In the genomic region with DNA sequence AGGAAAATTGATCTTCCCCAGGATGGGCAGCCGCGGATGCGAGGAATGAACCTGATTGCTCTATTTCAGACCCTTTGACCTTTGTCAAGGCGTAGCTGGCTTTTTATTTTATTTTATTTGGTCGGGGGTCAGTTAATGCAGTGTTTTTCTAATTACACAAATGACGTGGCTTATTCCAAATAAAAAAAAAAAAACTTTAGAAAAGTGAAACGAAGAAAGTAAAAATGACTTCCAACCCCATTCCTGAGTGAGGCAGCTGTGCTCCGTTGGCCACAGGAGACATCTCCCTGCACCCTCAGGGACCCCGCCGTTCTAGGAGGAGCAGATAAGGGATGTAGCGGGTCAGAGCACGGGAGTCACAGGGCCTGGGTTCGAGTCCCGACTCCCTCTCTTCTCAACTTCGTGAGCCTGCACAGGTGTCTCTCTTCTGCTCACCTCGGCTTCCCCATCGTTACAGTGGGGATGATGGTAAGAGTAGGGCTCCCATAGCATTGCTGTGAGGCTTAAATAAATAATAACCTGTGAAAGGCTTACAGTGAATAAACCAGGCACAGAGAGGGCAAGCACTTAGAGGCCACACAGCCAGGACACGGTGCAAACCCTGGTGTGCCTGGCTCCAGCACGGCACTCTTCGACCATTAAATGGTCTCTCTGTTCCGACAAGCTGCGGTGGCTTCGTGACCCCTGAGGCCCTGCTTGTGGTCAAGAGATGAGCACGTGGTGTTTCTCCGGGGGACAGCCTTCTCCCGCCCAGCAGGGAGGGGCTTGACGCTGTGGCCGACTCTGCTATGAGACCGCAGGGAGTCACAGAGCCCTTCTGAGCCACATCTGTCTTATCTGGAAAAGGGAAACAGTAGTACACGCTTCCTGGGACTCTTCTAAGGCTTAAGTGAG, we compare ENCODE assay signal across 1 cellular context.
TF ChIP-seq lines count a peak whose summit lies in the region.

No MANE protein-coding gene starts in this region.

TF ChIP-seq in HepG2, 621 proteins besides CTCF, POLR2A, EP300 and RAD21 (continues in another document):
- TF ChIP-seq CBFB (CRISPR knock-in tag; IDR thresholded peaks at IDR 0.05) (no peak), GATA4 (IDR thresholded peaks at IDR 0.05; ENCODE audit: borderline replicate concordance, low read depth) (no peak), KAT2B (IDR thresholded peaks at IDR 0.05; ENCODE audit: borderline replicate concordance, low read depth, low read length) (0 out of 2 replicates have a peak, but pooled peaks have one; percentile 2), AKAP8 (CRISPR knock-in tag; IDR thresholded peaks at IDR 0.05) (no peak), MXD1 (CRISPR knock-in tag; IDR thresholded peaks at IDR 0.05) (no peak), ZNF280D (CRISPR knock-in tag; IDR thresholded peaks at IDR 0.05) (no peak), ZSCAN5A (CRISPR knock-in tag; IDR thresholded peaks at IDR 0.05; ENCODE audit: borderline replicate concordance) (no peak), RXRB (CRISPR knock-in tag; IDR thresholded peaks at IDR 0.05; ENCODE audit: borderline replicate concordance) (no peak; the same call in 1 of the 2 replicates), ZNF225 (CRISPR knock-in tag; IDR thresholded peaks at IDR 0.05) (0 out of 2 replicates have a peak, but pooled peaks have one; percentile 51), ZNF367 (CRISPR knock-in tag; IDR thresholded peaks at IDR 0.05; ENCODE audit: borderline replicate concordance) (no peak), ZFP37 (CRISPR knock-in tag; IDR thresholded peaks at IDR 0.05; ENCODE audit: borderline replicate concordance) (no peak), KDM5B (CRISPR knock-in tag; IDR thresholded peaks at IDR 0.05; ENCODE audit: borderline replicate concordance) (0 out of 2 replicates have a peak, but pooled peaks have one; percentile 11), ZNF264 (CRISPR knock-in tag; IDR thresholded peaks at IDR 0.05) (no peak), YY1 (IDR thresholded peaks at IDR 0.05; ENCODE audit: insufficient read depth, insufficient replicate concordance, low read depth, low read length) (no peak), NFIC (IDR thresholded peaks at IDR 0.05; ENCODE audit: low read length) (no peak), IKZF1 (IDR thresholded peaks at IDR 0.05) (no peak), HOXA5 (CRISPR knock-in tag; IDR thresholded peaks at IDR 0.05) (0 out of 2 replicates have a peak, but pooled peaks have one; percentile 2), ZNF891 (CRISPR knock-in tag; IDR thresholded peaks at IDR 0.05) (no peak), ZNF768 (CRISPR knock-in tag; IDR thresholded peaks at IDR 0.05) (peak; percentile 89), ZNF773 (CRISPR knock-in tag; IDR thresholded peaks at IDR 0.05; ENCODE audit: borderline replicate concordance) (no peak)
- TF ChIP-seq, protein P1, sequence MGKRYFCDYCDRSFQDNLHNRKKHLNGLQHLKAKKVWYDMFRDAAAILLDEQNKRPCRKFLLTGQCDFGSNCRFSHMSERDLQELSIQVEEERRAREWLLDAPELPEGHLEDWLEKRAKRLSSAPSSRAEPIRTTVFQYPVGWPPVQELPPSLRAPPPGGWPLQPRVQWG (CRISPR knock-in tag; IDR thresholded peaks at IDR 0.05; ENCODE audit: borderline replicate concordance, low read depth) = no peak
- TF ChIP-seq, protein P2, sequence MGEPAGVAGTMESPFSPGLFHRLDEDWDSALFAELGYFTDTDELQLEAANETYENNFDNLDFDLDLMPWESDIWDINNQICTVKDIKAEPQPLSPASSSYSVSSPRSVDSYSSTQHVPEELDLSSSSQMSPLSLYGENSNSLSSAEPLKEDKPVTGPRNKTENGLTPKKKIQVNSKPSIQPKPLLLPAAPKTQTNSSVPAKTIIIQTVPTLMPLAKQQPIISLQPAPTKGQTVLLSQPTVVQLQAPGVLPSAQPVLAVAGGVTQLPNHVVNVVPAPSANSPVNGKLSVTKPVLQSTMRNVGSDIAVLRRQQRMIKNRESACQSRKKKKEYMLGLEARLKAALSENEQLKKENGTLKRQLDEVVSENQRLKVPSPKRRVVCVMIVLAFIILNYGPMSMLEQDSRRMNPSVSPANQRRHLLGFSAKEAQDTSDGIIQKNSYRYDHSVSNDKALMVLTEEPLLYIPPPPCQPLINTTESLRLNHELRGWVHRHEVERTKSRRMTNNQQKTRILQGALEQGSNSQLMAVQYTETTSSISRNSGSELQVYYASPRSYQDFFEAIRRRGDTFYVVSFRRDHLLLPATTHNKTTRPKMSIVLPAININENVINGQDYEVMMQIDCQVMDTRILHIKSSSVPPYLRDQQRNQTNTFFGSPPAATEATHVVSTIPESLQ (CRISPR knock-in tag; conservative IDR thresholded peaks at IDR 0.05) = no peak
- TF ChIP-seq, protein P3, sequence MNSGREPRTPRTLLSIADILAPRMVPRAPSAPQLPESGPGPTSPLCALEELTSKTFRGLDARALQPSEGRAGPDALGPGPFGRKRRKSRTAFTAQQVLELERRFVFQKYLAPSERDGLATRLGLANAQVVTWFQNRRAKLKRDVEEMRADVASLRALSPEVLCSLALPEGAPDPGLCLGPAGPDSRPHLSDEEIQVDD (CRISPR knock-in tag; IDR thresholded peaks at IDR 0.05; ENCODE audit: borderline replicate concordance) = no peak
- TF ChIP-seq, protein P4, sequence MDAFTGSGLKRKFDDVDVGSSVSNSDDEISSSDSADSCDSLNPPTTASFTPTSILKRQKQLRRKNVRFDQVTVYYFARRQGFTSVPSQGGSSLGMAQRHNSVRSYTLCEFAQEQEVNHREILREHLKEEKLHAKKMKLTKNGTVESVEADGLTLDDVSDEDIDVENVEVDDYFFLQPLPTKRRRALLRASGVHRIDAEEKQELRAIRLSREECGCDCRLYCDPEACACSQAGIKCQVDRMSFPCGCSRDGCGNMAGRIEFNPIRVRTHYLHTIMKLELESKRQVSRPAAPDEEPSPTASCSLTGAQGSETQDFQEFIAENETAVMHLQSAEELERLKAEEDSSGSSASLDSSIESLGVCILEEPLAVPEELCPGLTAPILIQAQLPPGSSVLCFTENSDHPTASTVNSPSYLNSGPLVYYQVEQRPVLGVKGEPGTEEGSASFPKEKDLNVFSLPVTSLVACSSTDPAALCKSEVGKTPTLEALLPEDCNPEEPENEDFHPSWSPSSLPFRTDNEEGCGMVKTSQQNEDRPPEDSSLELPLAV (CRISPR knock-in tag; conservative IDR thresholded peaks at IDR 0.05; ENCODE audit: low read depth) = no peak
- TF ChIP-seq, protein P5, sequence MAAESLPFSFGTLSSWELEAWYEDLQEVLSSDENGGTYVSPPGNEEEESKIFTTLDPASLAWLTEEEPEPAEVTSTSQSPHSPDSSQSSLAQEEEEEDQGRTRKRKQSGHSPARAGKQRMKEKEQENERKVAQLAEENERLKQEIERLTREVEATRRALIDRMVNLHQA (CRISPR knock-in tag; IDR thresholded peaks at IDR 0.05) = no peak
- TF ChIP-seq, protein P6, sequence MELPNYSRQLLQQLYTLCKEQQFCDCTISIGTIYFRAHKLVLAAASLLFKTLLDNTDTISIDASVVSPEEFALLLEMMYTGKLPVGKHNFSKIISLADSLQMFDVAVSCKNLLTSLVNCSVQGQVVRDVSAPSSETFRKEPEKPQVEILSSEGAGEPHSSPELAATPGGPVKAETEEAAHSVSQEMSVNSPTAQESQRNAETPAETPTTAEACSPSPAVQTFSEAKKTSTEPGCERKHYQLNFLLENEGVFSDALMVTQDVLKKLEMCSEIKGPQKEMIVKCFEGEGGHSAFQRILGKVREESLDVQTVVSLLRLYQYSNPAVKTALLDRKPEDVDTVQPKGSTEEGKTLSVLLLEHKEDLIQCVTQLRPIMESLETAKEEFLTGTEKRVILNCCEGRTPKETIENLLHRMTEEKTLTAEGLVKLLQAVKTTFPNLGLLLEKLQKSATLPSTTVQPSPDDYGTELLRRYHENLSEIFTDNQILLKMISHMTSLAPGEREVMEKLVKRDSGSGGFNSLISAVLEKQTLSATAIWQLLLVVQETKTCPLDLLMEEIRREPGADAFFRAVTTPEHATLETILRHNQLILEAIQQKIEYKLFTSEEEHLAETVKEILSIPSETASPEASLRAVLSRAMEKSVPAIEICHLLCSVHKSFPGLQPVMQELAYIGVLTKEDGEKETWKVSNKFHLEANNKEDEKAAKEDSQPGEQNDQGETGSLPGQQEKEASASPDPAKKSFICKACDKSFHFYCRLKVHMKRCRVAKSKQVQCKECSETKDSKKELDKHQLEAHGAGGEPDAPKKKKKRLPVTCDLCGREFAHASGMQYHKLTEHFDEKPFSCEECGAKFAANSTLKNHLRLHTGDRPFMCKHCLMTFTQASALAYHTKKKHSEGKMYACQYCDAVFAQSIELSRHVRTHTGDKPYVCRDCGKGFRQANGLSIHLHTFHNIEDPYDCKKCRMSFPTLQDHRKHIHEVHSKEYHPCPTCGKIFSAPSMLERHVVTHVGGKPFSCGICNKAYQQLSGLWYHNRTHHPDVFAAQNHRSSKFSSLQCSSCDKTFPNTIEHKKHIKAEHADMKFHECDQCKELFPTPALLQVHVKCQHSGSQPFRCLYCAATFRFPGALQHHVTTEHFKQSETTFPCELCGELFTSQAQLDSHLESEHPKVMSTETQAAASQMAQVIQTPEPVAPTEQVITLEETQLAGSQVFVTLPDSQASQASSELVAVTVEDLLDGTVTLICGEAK (IDR thresholded peaks at IDR 0.05) = no peak
- TF ChIP-seq, protein P6 (CRISPR knock-in tag; IDR thresholded peaks at IDR 0.05) = no peak
- TF ChIP-seq, protein P7, sequence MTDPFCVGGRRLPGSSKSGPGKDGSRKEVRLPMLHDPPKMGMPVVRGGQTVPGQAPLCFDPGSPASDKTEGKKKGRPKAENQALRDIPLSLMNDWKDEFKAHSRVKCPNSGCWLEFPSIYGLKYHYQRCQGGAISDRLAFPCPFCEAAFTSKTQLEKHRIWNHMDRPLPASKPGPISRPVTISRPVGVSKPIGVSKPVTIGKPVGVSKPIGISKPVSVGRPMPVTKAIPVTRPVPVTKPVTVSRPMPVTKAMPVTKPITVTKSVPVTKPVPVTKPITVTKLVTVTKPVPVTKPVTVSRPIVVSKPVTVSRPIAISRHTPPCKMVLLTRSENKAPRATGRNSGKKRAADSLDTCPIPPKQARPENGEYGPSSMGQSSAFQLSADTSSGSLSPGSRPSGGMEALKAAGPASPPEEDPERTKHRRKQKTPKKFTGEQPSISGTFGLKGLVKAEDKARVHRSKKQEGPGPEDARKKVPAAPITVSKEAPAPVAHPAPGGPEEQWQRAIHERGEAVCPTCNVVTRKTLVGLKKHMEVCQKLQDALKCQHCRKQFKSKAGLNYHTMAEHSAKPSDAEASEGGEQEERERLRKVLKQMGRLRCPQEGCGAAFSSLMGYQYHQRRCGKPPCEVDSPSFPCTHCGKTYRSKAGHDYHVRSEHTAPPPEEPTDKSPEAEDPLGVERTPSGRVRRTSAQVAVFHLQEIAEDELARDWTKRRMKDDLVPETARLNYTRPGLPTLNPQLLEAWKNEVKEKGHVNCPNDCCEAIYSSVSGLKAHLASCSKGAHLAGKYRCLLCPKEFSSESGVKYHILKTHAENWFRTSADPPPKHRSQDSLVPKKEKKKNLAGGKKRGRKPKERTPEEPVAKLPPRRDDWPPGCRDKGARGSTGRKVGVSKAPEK (CRISPR knock-in tag; IDR thresholded peaks at IDR 0.05; ENCODE audit: borderline replicate concordance) = peak; percentile 8; the same call in 1 of the 2 replicates
